1 cellular context compared by ENCODE assay signal in the genomic region with DNA sequence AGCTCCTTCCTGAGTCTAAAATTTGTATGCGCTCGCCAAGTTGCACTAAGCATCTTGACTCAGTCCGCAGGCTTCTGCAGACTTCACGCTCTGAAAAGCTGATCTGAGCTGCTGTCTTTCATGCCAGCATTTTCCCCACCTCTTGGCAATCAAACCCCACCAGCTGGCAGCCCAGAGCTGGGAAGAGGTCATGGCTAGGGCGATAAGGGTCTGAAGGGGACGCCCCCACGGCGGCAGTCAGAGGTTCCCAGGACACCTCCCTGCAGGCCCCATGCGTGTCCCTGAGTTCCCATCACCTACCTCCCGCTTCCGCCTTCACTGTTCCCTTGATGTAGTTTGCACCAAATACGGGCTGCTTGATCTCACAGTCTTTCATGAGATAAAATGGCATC.
TF ChIP-seq lines count a peak whose summit lies in the region.

No MANE protein-coding gene starts in this region.

TF ChIP-seq in HCT116, 20 proteins besides CTCF, POLR2A, EP300 and RAD21 (continued from another document):
- TF ChIP-seq ZNF274 (IDR thresholded peaks at IDR 0.05; ENCODE audit: low read depth, low read length) = no peak
- TF ChIP-seq FOSL1 (IDR thresholded peaks at IDR 0.05; ENCODE audit: low read depth) = no peak
- TF ChIP-seq CEBPB (IDR thresholded peaks at IDR 0.05; ENCODE audit: low read depth) = no peak
- no peak for TF ChIP-seq POLR2AphosphoS5 (IDR thresholded peaks at IDR 0.05; ENCODE audit: low read depth, low read length)
- TF ChIP-seq EZH2 (IDR thresholded peaks at IDR 0.05) = no peak
TF ChIP-seq in HCT116: peak in this region for 0.
